In the genomic region with DNA sequence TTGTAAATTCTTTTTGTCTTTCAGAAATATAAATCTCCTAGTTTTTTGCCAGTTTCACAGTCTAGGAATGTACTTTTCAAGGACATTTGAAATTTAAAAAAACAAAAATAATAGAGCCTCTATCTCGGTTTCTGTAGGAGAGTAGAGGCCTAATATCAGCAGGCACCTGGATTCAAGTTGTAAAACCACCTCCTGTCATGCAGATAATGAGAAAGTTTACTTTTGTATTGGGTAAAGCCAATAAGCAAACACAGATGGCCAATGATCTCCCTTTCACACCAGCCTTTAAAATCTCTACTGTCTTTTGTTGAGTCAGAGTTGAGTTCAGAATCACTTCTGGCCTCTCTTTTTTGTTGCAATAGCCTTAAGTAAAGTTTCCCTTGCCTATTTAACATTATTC, we compare ENCODE assay signal across 1 cellular context.
TF ChIP-seq lines count a peak whose summit lies in the region.

No MANE protein-coding gene starts in this region.

TF ChIP-seq in WTC11, 78 proteins besides CTCF, POLR2A, EP300 and RAD21 (continued from another document):
- TF ChIP-seq, protein P1, sequence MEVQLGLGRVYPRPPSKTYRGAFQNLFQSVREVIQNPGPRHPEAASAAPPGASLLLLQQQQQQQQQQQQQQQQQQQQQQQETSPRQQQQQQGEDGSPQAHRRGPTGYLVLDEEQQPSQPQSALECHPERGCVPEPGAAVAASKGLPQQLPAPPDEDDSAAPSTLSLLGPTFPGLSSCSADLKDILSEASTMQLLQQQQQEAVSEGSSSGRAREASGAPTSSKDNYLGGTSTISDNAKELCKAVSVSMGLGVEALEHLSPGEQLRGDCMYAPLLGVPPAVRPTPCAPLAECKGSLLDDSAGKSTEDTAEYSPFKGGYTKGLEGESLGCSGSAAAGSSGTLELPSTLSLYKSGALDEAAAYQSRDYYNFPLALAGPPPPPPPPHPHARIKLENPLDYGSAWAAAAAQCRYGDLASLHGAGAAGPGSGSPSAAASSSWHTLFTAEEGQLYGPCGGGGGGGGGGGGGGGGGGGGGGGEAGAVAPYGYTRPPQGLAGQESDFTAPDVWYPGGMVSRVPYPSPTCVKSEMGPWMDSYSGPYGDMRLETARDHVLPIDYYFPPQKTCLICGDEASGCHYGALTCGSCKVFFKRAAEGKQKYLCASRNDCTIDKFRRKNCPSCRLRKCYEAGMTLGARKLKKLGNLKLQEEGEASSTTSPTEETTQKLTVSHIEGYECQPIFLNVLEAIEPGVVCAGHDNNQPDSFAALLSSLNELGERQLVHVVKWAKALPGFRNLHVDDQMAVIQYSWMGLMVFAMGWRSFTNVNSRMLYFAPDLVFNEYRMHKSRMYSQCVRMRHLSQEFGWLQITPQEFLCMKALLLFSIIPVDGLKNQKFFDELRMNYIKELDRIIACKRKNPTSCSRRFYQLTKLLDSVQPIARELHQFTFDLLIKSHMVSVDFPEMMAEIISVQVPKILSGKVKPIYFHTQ (CRISPR knock-in tag; IDR thresholded peaks at IDR 0.05), result no peak
TF ChIP-seq in WTC11: peak in this region for 0.
